Comparison of ENCODE assay signal across 9 cellular contexts in genomic region chr6:42891199-42891722, GRCh38. TPM values are rescaled to one million over a fixed set of nuclear protein-coding genes. Genes with fewer than 3 reads are reported as not detected.
DNase-seq lines count a peak whose midpoint lies in the region; ATAC-seq and TF ChIP-seq lines count a peak whose summit lies in the region.
"Had no signal": no experiment of that assay in that cellular context is flagged by ENCODE, and none has a peak within 500 bp of the region (broad histone marks: within the 10 kb centered on the region; RNA-seq: fewer than 3 reads in every experiment).

No MANE protein-coding gene starts in this region.

- H3K4me2 ChIP-seq in PC-3 (ENCODE audit: low read length), result peak overlapping the region; percentile 88

- H3K27ac Mint-ChIP-seq in CD4-positive, CD25-positive, alpha-beta regulatory T cell, result peak overlapping the region; percentile 93 to 98 (median 96)

- CTCF ChIA-PET in PC-3 (lab: Charles Lee), result no interaction called here

- H3K36me3 ChIP-seq in CD4-positive, CD25-positive, alpha-beta regulatory T cell (ENCODE audit: control insufficient read depth, insufficient read depth, low read length), result peaks cover 4% of the 10 kb centered on the region
- no peaks in the 10 kb centered on the region; the same call in 1 of the 2 replicates for H3K36me3 ChIP-seq in PC-3 (ENCODE audit: low read depth, low read length)
- peaks cover 5% of the 10 kb centered on the region for H3K36me3 ChIP-seq in neutrophil

- POLR2A ChIA-PET in PC-3 (lab: Charles Lee; ENCODE audit: unreplicated experiment), result no interaction called here

- no peaks in the 10 kb centered on the region for H3K9me3 Mint-ChIP-seq in CD4-positive, CD25-positive, alpha-beta regulatory T cell

- TF ChIP-seq CTCF in PC-3 (conservative IDR thresholded peaks at IDR 0.05; ENCODE audit: low read depth, low read length) (no peak), epithelial cell of esophagus (IDR thresholded peaks at IDR 0.05; ENCODE audit: insufficient read depth, low read depth, low read length, missing control alignments) (no peak), neutrophil (IDR thresholded peaks at IDR 0.05) (no peak)

- no peaks in the 10 kb centered on the region for H3K9me3 ChIP-seq in CD4-positive, CD25-positive, alpha-beta regulatory T cell (ENCODE audit: control insufficient read depth in 2 of 2, low read length in 2 of 2)
- H3K9me3 ChIP-seq in PC-3 (ENCODE audit: low read length) (no peaks in the 10 kb centered on the region), neutrophil (no peaks in the 10 kb centered on the region)

- intact Hi-C loops in PC-3 (cut with micrococcal nuclease), result no loop called here
- intact Hi-C loops in left colon (cut with DNase I, micrococcal nuclease), result no loop called here

- H3F3A ChIP-seq in PC-3 (ENCODE audit: low read length, unreplicated experiment), result no peaks in the 10 kb centered on the region

- peak overlapping the region; percentile 84 for H3K4me3 ChIP-seq in CD4-positive, CD25-positive, alpha-beta regulatory T cell (ENCODE audit: low read depth, low read length)
- H3K4me3 ChIP-seq in PC-3 (ENCODE audit: low read length) (peak overlapping the region; percentile 84), epithelial cell of esophagus (ENCODE audit: low read length) (peak overlapping the region; percentile 86), neutrophil (ENCODE audit: low read depth in 1 of 2, low read length in 1 of 2) (peak overlapping the region; percentile 76 to 93)

- H4K20me1 ChIP-seq in PC-3 (ENCODE audit: low read length), result no peaks in the 10 kb centered on the region

- H3K4me3 Mint-ChIP-seq in CD4-positive, CD25-positive, alpha-beta regulatory T cell, result peak overlapping the region; percentile 92 to 98 (median 96)

- no peaks in the 10 kb centered on the region for H3K27me3 Mint-ChIP-seq in CD4-positive, CD25-positive, alpha-beta regulatory T cell

- no peak for DNase-seq in CD4-positive, CD25-positive, alpha-beta regulatory T cell
- DNase-seq in PC-3, result no peak
- no peak for DNase-seq in epithelial cell of esophagus (ENCODE audit: low read depth)
- DNase-seq in NCI-H1694 treated with DMSO at 0.1 percent for 48 hours (lab: John Stamatoyannopoulos, UW), result no peak
- no peak for DNase-seq in NCI-H446 treated with DMSO at 0.1 percent for 48 hours (lab: John Stamatoyannopoulos, UW)
- no peak for DNase-seq in left colon

- H3K36me3 Mint-ChIP-seq in CD4-positive, CD25-positive, alpha-beta regulatory T cell, result peaks cover 1% of the 10 kb centered on the region

- H3K9me2 ChIP-seq in PC-3 (replicated peaks; ENCODE audit: low read length), result no peaks in the 10 kb centered on the region

- no peaks in the 10 kb centered on the region for H3K27me3 ChIP-seq in CD4-positive, CD25-positive, alpha-beta regulatory T cell (ENCODE audit: control insufficient read depth, insufficient read depth, low read length)
- no peaks in the 10 kb centered on the region for H3K27me3 ChIP-seq in PC-3 (ENCODE audit: low read length)
- H3K27me3 ChIP-seq in neutrophil, result no peaks in the 10 kb centered on the region

- H3K27ac ChIP-seq in CD4-positive, CD25-positive, alpha-beta regulatory T cell (ENCODE audit: insufficient read depth, low read length, poor library complexity, severe bottlenecking), result peak overlapping the region; percentile 84
- peak overlapping the region; percentile 87 for H3K27ac ChIP-seq in PC-3 (ENCODE audit: low read length)
- peak overlapping the region; percentile 79 for H3K27ac ChIP-seq in neutrophil

- ATAC-seq in CD4-positive, CD25-positive, alpha-beta regulatory T cell (ENCODE audit: low read depth in 2 of 2), result no peak
- ATAC-seq in PC-3 (no peak), GM21526 (IDR thresholded peaks at IDR 0.05; ENCODE audit: low FRiP score, unreplicated experiment) (no peak), left colon (no peak)

- peak overlapping the region; percentile 88 for H3K9ac ChIP-seq in PC-3 (ENCODE audit: low read length)

- H2AFZ ChIP-seq in PC-3 (ENCODE audit: low read length), result peak overlapping the region; percentile 88

- H3K4me1 ChIP-seq in CD4-positive, CD25-positive, alpha-beta regulatory T cell (ENCODE audit: control insufficient read depth, insufficient read depth, low read length, poor library complexity, severe bottlenecking), result peaks cover 17% of the 10 kb centered on the region
- H3K4me1 ChIP-seq in PC-3 (ENCODE audit: insufficient read depth, low read length), result peaks cover 9% of the 10 kb centered on the region
- peaks cover 30 to 36% of the 10 kb centered on the region in 2 experiments for H3K4me1 ChIP-seq in neutrophil (ENCODE audit: control insufficient read depth in 1 of 2, insufficient read depth in 1 of 2, low read depth in 1 of 2, low read length in 1 of 2)

- H3K4me1 Mint-ChIP-seq in CD4-positive, CD25-positive, alpha-beta regulatory T cell, result peaks cover 0 to 32% (median 7%) of the 10 kb centered on the region in 4 donors

- H3K79me2 ChIP-seq in PC-3 (ENCODE audit: low read length), result no peaks in the 10 kb centered on the region

- BruUV-seq in PC-3 (replicated peaks; lab: Mats Ljungman, UMichigan), result no TSS peak

RNA-seq across cellular contexts. Expression of gene RPL7L1, which starts 11.8 kb away (rescaled TPM):
- 64.4 TPM for total RNA-seq in CD4-positive, CD25-positive, alpha-beta regulatory T cell
- polyA plus RNA-seq in CD4-positive, CD25-positive, alpha-beta regulatory T cell, result 10 to 100 TPM; 48.4 to 60.9 (median 54.2) TPM
- total RNA-seq in PC-3 (2014; rRNA removed) (87.6 and 99.5 TPM in 2 replicates), left colon (10 to 100 TPM; 43.7 to 50.4 TPM)

RNA-seq across cellular contexts. Expression of gene PTCRA, which starts 24.6 kb away (rescaled TPM):
- total RNA-seq in CD4-positive, CD25-positive, alpha-beta regulatory T cell, result 1.1 TPM
- polyA plus RNA-seq in CD4-positive, CD25-positive, alpha-beta regulatory T cell, result not detected
- total RNA-seq in PC-3 (2014; rRNA removed), result not detected in 2 replicates
- total RNA-seq in left colon, result not detected
- total RNA-seq: lung microvascular endothelial cell had no signal

RNA-seq across cellular contexts. Expression of gene CNPY3, which starts 38.0 kb away (rescaled TPM):
- total RNA-seq in CD4-positive, CD25-positive, alpha-beta regulatory T cell, result 42.9 TPM
- 10 to 100 TPM; 79.2 to 88.8 (median 84.4) TPM for polyA plus RNA-seq in CD4-positive, CD25-positive, alpha-beta regulatory T cell
- total RNA-seq in PC-3 (2014; rRNA removed), result 37.5 and 42.2 TPM in 2 replicates
- 10 to 100 TPM; 19.6 to 25.9 TPM for total RNA-seq in left colon
